In genomic region chr19:536881-537404, GRCh38 we compare ENCODE assay signal across 7 cellular contexts. TPM values are rescaled to one million over a fixed set of nuclear protein-coding genes. Genes with fewer than 3 reads are reported as not detected.
"Had no signal": no experiment of that assay in that cellular context is flagged by ENCODE, and none has a peak within 500 bp of the region (broad histone marks: within the 10 kb centered on the region; RNA-seq: fewer than 3 reads in every experiment).

No MANE protein-coding gene starts in this region.

- H3K27ac ChIP-seq: HL-60 had no signal

- FAIRE-seq: HepG2, HTR-8/SVneo, K562 had no signal

- DNase-seq: IMR-90 had no signal

- H3K4me3 ChIP-seq: K562 had no signal

- ATAC-seq: HepG2, K562 had no signal

RNA-seq across cellular contexts. Expression of gene GZMM, which starts 6.9 kb away (rescaled TPM):
- total RNA-seq: HepG2, HT-29, HT1080, IMR-90 had no signal

RNA-seq across cellular contexts. Expression of gene MADCAM1, which starts 40.7 kb away (rescaled TPM):
- total RNA-seq: HT1080, IMR-90 had no signal
